Comparison of ENCODE assay signal across 30 cellular contexts in genomic region chr14:54696998-54697397, GRCh38.
DNase-seq lines count a peak whose midpoint lies in the region; ATAC-seq, FAIRE-seq and TF ChIP-seq lines count a peak whose summit lies in the region.
"Had no signal": no experiment of that assay in that cellular context is flagged by ENCODE, and none has a peak within 500 bp of the region (broad histone marks: within the 10 kb centered on the region; RNA-seq: fewer than 3 reads in every experiment).

No MANE protein-coding gene starts in this region.

- peak; percentile 12 for DNase-seq in NCI-H69 (lab: John Stamatoyannopoulos, UW)
- DNase-seq in bronchial epithelial cell (ENCODE audit: low read depth), result peak; percentile 90
- peak; percentile 66 for DNase-seq in keratinocyte (ENCODE audit: low read depth, low spot score)
- no peak for DNase-seq in central memory CD4-positive, alpha-beta T cell
- no peak for DNase-seq in SHP77 (lab: John Stamatoyannopoulos, UW)
- DNase-seq in natural killer cell treated with Interleukin-12 subunit alpha and Interleukin-12 subunit beta and Interleukin-15 and Interleukin-18, amount 100 ng/mL, for 72 hours (ENCODE audit: low spot score), result no peak
- DNase-seq: activated CD4-positive, alpha-beta T cell treated with anti-CD3 and anti-CD28 coated beads for 48 hours; amygdala; BE2C; CD8-positive, alpha-beta T cell; colonic mucosa; effector CD4-positive, alpha-beta T cell; EL; HCEC 1CT; hippocampal formation; left cardiac atrium; NCI-H1436 treated with DMSO at 0.1 percent for 48 hours; NCI-H2081 treated with DMSO at 0.1 percent for 48 hours; NCI-H2227 treated with DMSO at 0.1 percent for 48 hours; NCI-H526; stimulated activated CD4-positive, alpha-beta T cell treated with anti-CD3 and anti-CD28 coated beads, Interleukin-2, amount 100 ng/mL, for 48 hours; stimulated activated naive CD8-positive, alpha-beta T cell treated with anti-CD3 and anti-CD28 coated beads, Interleukin-15, amount 100 ng/mL, for 72 hours; SW 1271; T1000 had no signal

- no peaks in the 10 kb centered on the region for H3K36me3 ChIP-seq in bronchial epithelial cell (ENCODE audit: control insufficient read depth, insufficient read depth, low read length)
- H3K36me3 ChIP-seq in keratinocyte (ENCODE audit: control insufficient read depth in 2 of 2, extremely low read depth in 1 of 2, insufficient read depth in 2 of 2, low read length in 2 of 2), result peaks cover 0 to 5% of the 10 kb centered on the region in 2 experiments
- H3K36me3 ChIP-seq in stomach smooth muscle (ENCODE audit: control insufficient read depth in 2 of 2, insufficient read depth in 2 of 2, low read length in 2 of 2), result no peaks in the 10 kb centered on the region
- H3K36me3 ChIP-seq: BE2C, colonic mucosa had no signal

- FAIRE-seq in bronchial epithelial cell (lab: Jason Lieb, UNC), result no peak
- FAIRE-seq in keratinocyte (lab: Jason Lieb, UNC), result peak; percentile 98
- FAIRE-seq: GM18507 had no signal

- no peak overlapping the region for H3K27ac Mint-ChIP-seq in natural killer cell treated with Interleukin-12 subunit alpha and Interleukin-12 subunit beta and Interleukin-15 and Interleukin-18, amount 100 ng/mL, for 72 hours
- H3K27ac Mint-ChIP-seq: CD8-positive, alpha-beta T cell; stimulated activated naive CD8-positive, alpha-beta T cell treated with anti-CD3 and anti-CD28 coated beads, Interleukin-15, amount 100 ng/mL, for 72 hours had no signal

- H3K9me3 Mint-ChIP-seq in natural killer cell treated with Interleukin-12 subunit alpha and Interleukin-12 subunit beta and Interleukin-15 and Interleukin-18, amount 100 ng/mL, for 72 hours, result no peaks in the 10 kb centered on the region
- H3K9me3 Mint-ChIP-seq: activated naive CD4-positive, alpha-beta T cell treated with anti-CD3 and anti-CD28 coated beads, Interleukin-2, amount 50 U/mL, for 24 hours; CD8-positive, alpha-beta T cell; IgD-negative memory B cell; stimulated activated naive CD8-positive, alpha-beta T cell treated with anti-CD3 and anti-CD28 coated beads, Interleukin-15, amount 100 ng/mL, for 72 hours; type B pancreatic cell had no signal

- dilution Hi-C loops in keratinocyte (cut with MboI; ENCODE audit: extremely low pct_ligation_motif_present, low sequenced_read_pairs), result no loop called here

- no peak for ATAC-seq in GM21619 (IDR thresholded peaks at IDR 0.05; ENCODE audit: unreplicated experiment)
- no peak for ATAC-seq in natural killer cell treated with Interleukin-12 subunit alpha and Interleukin-12 subunit beta and Interleukin-15 and Interleukin-18, amount 100 ng/mL, for 72 hours
- ATAC-seq: CD8-positive, alpha-beta T cell; stimulated activated naive CD8-positive, alpha-beta T cell treated with anti-CD3 and anti-CD28 coated beads, Interleukin-15, amount 100 ng/mL, for 72 hours had no signal

- TF ChIP-seq CTCF in bronchial epithelial cell (IDR thresholded peaks at IDR 0.05; ENCODE audit: insufficient read depth, low read length, severe bottlenecking), result no peak
- TF ChIP-seq CTCF in keratinocyte (optimal IDR thresholded peaks at IDR 0.05 in 1 of 3, IDR thresholded peaks at IDR 0.05 in 1 of 3, conservative IDR thresholded peaks at IDR 0.05 in 1 of 3; ENCODE audit: extremely low read depth in 1 of 3, insufficient read depth in 2 of 3, low read length in 3 of 3), result no peak

- peak overlapping the region; percentile 33 for H3K4me2 ChIP-seq in keratinocyte (ENCODE audit: control insufficient read depth, extremely low read depth, insufficient read depth, low read depth, low read length)

- H3K9ac ChIP-seq in keratinocyte (ENCODE audit: control insufficient read depth, extremely low read depth, insufficient read depth, low read length) (peak overlapping the region; percentile 11), stomach smooth muscle (ENCODE audit: low read length in 2 of 2) (no peak overlapping the region)

- peaks cover 49 to 66% of the 10 kb centered on the region in 2 donors for H3K27me3 Mint-ChIP-seq in natural killer cell treated with Interleukin-12 subunit alpha and Interleukin-12 subunit beta and Interleukin-15 and Interleukin-18, amount 100 ng/mL, for 72 hours
- H3K27me3 Mint-ChIP-seq: IgD-negative memory B cell had no signal

- no peaks in the 10 kb centered on the region for H3K36me3 Mint-ChIP-seq in natural killer cell treated with Interleukin-12 subunit alpha and Interleukin-12 subunit beta and Interleukin-15 and Interleukin-18, amount 100 ng/mL, for 72 hours
- H3K36me3 Mint-ChIP-seq: activated naive CD4-positive, alpha-beta T cell treated with anti-CD3 and anti-CD28 coated beads, Interleukin-2, amount 50 U/mL, for 24 hours; CD8-positive, alpha-beta T cell; type B pancreatic cell had no signal

- H3K27me3 ChIP-seq in bronchial epithelial cell (ENCODE audit: control insufficient read depth, insufficient read depth, low read length) (no peaks in the 10 kb centered on the region), keratinocyte (ENCODE audit: control insufficient read depth, extremely low read depth, insufficient read depth, low read length) (no peaks in the 10 kb centered on the region), stomach smooth muscle (ENCODE audit: control insufficient read depth in 1 of 2, insufficient read depth in 2 of 2, low read length in 2 of 2) (no peaks in the 10 kb centered on the region)
- H3K27me3 ChIP-seq: BE2C, colonic mucosa had no signal

- H3K27ac ChIP-seq in keratinocyte (ENCODE audit: control insufficient read depth, insufficient read depth, low read length), result peak overlapping the region; percentile 72
- H3K27ac ChIP-seq in stomach smooth muscle (ENCODE audit: low read length), result peak overlapping the region; percentile 33
- H3K27ac ChIP-seq: colonic mucosa had no signal

- H3K4me1 Mint-ChIP-seq in natural killer cell treated with Interleukin-12 subunit alpha and Interleukin-12 subunit beta and Interleukin-15 and Interleukin-18, amount 100 ng/mL, for 72 hours (ENCODE audit: low read depth in 2 of 2), result peaks cover 0 to 6% of the 10 kb centered on the region in 2 donors
- H3K4me1 Mint-ChIP-seq: activated naive CD4-positive, alpha-beta T cell treated with anti-CD3 and anti-CD28 coated beads, Interleukin-2, amount 50 U/mL, for 24 hours had no signal

- peaks cover 30% of the 10 kb centered on the region for H3K4me1 ChIP-seq in keratinocyte (ENCODE audit: control insufficient read depth, extremely low read depth, insufficient read depth, low read length)
- H3K4me1 ChIP-seq in stomach smooth muscle (ENCODE audit: control insufficient read depth, insufficient read depth, low read length), result peaks cover 28% of the 10 kb centered on the region
- H3K4me1 ChIP-seq: colonic mucosa had no signal

- H2AFZ ChIP-seq in keratinocyte (ENCODE audit: control insufficient read depth, low read length), result peak overlapping the region; percentile 1

- peaks cover 10% of the 10 kb centered on the region for H3K79me2 ChIP-seq in keratinocyte (ENCODE audit: control insufficient read depth, insufficient read depth, low read length)

- H3K9me1 ChIP-seq in keratinocyte (ENCODE audit: control insufficient read depth, extremely low read depth, insufficient read depth, low read length), result no peaks in the 10 kb centered on the region

- H3K4me3 ChIP-seq in bronchial epithelial cell (ENCODE audit: low read depth, low read length) (no peak overlapping the region), keratinocyte (ENCODE audit: control insufficient read depth in 2 of 3, extremely low read depth in 1 of 3, insufficient read depth in 2 of 3, low read depth in 1 of 3, low read length in 3 of 3) (no peak overlapping the region), stomach smooth muscle (ENCODE audit: low read length in 2 of 2) (no peak overlapping the region)
- H3K4me3 ChIP-seq: colonic mucosa had no signal

- H3K9me3 ChIP-seq in keratinocyte (ENCODE audit: control insufficient read depth, low read depth, low read length) (no peaks in the 10 kb centered on the region), stomach smooth muscle (ENCODE audit: control insufficient read depth in 2 of 2, low read length in 2 of 2) (no peaks in the 10 kb centered on the region)
- H3K9me3 ChIP-seq: BE2C, colonic mucosa had no signal

- no peak overlapping the region for H3K4me3 Mint-ChIP-seq in natural killer cell treated with Interleukin-12 subunit alpha and Interleukin-12 subunit beta and Interleukin-15 and Interleukin-18, amount 100 ng/mL, for 72 hours
- H3K4me3 Mint-ChIP-seq: activated naive CD4-positive, alpha-beta T cell treated with anti-CD3 and anti-CD28 coated beads, Interleukin-2, amount 50 U/mL, for 24 hours; CD8-positive, alpha-beta T cell; IgD-negative memory B cell; stimulated activated naive CD8-positive, alpha-beta T cell treated with anti-CD3 and anti-CD28 coated beads, Interleukin-15, amount 100 ng/mL, for 72 hours; type B pancreatic cell had no signal

- no peaks in the 10 kb centered on the region for H4K20me1 ChIP-seq in keratinocyte (ENCODE audit: control insufficient read depth, extremely low read depth, insufficient read depth, low read length)

Comparison
In these comparisons a context has a peak if more than half of its experiments do, and no peak if none do; other contexts are left out.
1. DNase-seq: peak in NCI-H69 (single experiment), bronchial epithelial cell (single experiment) and keratinocyte (single experiment); none in central memory CD4-positive, alpha-beta T cell (single experiment), SHP77 (0 of 2) and natural killer cell treated with Interleukin-12 subunit alpha and Interleukin-12 subunit beta and Interleukin-15 and Interleukin-18, amount 100 ng/mL, for 72 hours (single experiment).